Comparison of ENCODE assay signal across 8 cellular contexts in genomic region chr2:235170536-235171510, GRCh38.
DNase-seq lines count a peak whose midpoint lies in the region; ATAC-seq and TF ChIP-seq lines count a peak whose summit lies in the region.

No MANE protein-coding gene starts in this region.

- DNase-seq in GM04503 (ENCODE audit: low read depth) (peak; percentile 70), NCI-H2227 (lab: John Stamatoyannopoulos, UW; ENCODE audit: unreplicated experiment) (peak; percentile 10), putamen (ENCODE audit: low spot score) (no peak)
- no peak for DNase-seq in activated CD8-positive, alpha-beta memory T cell treated with anti-CD3 and anti-CD28 coated beads, Interleukin-2, amount 50 U/mL, for 48 hours

- H3K79me2 ChIP-seq in parathyroid adenoma: no peaks in the 10 kb centered on the region

- no peak overlapping the region for H2AFZ ChIP-seq in parathyroid adenoma

- H3K27me3 ChIP-seq in ectodermal cell (ENCODE audit: control insufficient read depth, insufficient read depth, low read length, poor library complexity, severe bottlenecking): no peaks in the 10 kb centered on the region
- H3K27me3 ChIP-seq in parathyroid adenoma (ENCODE audit: control insufficient read depth, insufficient read depth, low read length): no peaks in the 10 kb centered on the region

- no peaks in the 10 kb centered on the region for H3K36me3 ChIP-seq in ectodermal cell (ENCODE audit: control insufficient read depth, insufficient read depth, low read length)
- H3K36me3 ChIP-seq in parathyroid adenoma (ENCODE audit: control insufficient read depth, insufficient read depth, low read length): no peaks in the 10 kb centered on the region

- H3K9me3 ChIP-seq in ectodermal cell (ENCODE audit: control insufficient read depth, low read length) (no peaks in the 10 kb centered on the region), parathyroid adenoma (ENCODE audit: control insufficient read depth, low read length) (no peaks in the 10 kb centered on the region)

- H3K4me2 ChIP-seq in parathyroid adenoma (ENCODE audit: low read length): peak overlapping the region; percentile 0

- H3K4me3 ChIP-seq in ectodermal cell (ENCODE audit: insufficient read depth, low read depth, low read length) (no peak overlapping the region), parathyroid adenoma (ENCODE audit: low read depth, low read length) (no peak overlapping the region)

- TF ChIP-seq CTCF in parathyroid adenoma (IDR thresholded peaks at IDR 0.05): peak; percentile 12

- peak overlapping the region; percentile 32 for H3K27ac ChIP-seq in ectodermal cell (ENCODE audit: insufficient read depth, low read depth, low read length, poor library complexity, severe bottlenecking)
- H3K27ac ChIP-seq in parathyroid adenoma: no peak overlapping the region

- WGBS in ectodermal cell, 2 experiments: 34 to 36% methylated on average over 8 of the region's 8 CpGs

- ATAC-seq in HG03139 (IDR thresholded peaks at IDR 0.05; ENCODE audit: unreplicated experiment) (no peak), GM21367 (IDR thresholded peaks at IDR 0.05; ENCODE audit: unreplicated experiment) (no peak)

- no peak overlapping the region for H3K9ac ChIP-seq in parathyroid adenoma

- H3K4me1 ChIP-seq in ectodermal cell (ENCODE audit: control insufficient read depth, insufficient read depth, low read length): peaks cover 16% of the 10 kb centered on the region
- H3K4me1 ChIP-seq in parathyroid adenoma: no peaks in the 10 kb centered on the region

Comparison
In these comparisons a context has a peak if more than half of its experiments do, and no peak if none do; other contexts are left out.
1. DNase-seq: peak in GM04503 (single experiment) and NCI-H2227 (single experiment); none in putamen (single experiment) and activated CD8-positive, alpha-beta memory T cell treated with anti-CD3 and anti-CD28 coated beads, Interleukin-2, amount 50 U/mL, for 48 hours (single experiment).